ENCODE assay signal across 36 cellular contexts in the genomic region with DNA sequence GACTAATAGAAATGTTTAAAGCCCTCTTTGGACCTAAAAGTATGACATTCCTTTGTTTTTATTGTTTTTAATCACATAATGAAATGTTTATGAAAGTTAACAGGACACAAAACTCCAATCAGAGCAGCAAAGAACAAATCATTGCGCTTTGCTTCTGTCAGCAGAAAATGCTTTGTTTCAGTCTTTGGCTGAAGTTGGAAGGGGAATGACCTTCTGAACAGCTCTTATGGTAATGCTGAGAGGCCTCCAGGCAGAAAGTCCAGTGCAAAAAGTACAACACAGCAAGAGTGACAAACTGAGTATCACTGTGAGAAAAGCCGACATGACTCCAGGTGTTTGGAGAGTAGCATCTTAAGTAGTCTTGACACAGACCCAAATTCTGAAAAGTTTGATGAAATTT.
"Had no signal": no experiment of that assay in that cellular context is flagged by ENCODE, and none has a peak within 500 bp of the region (broad histone marks: within the 10 kb centered on the region; RNA-seq: fewer than 3 reads in every experiment).

No MANE protein-coding gene starts in this region.

- ATAC-seq: activated CD8-positive, alpha-beta memory T cell treated with anti-CD3 and anti-CD28 coated beads, Interleukin-2, amount 10 ng/mL, durations not matched to agents 7 days and 5 days; activated naive CD8-positive, alpha-beta T cell treated with anti-CD3 and anti-CD28 coated beads, Interleukin-2, amount 50 U/mL, for 24 hours; PC-3; Right ventricle myocardium inferior; SK-N-SH treated with all-trans-retinoic acid at 6 μM for 48 hours had no signal

- H3K27me3 ChIP-seq: MG63 had no signal

- DNase-seq: activated B cell treated with CpG ODN at 0.5 μM for 24 hours; activated CD4-positive, alpha-beta memory T cell treated with anti-CD3 and anti-CD28 coated beads, Interleukin-2, amount 10 ng/mL, durations not matched to agents 7 days and 5 days; activated CD4-positive, alpha-beta T cell treated with anti-CD3 and anti-CD28 coated beads for 48 hours; activated CD4-positive, CD25-positive, alpha-beta regulatory T cell treated with anti-CD3 and anti-CD28 coated beads, Interleukin-2, amount 50 U/mL, for 72 hours; activated CD8-positive, alpha-beta memory T cell treated with anti-CD3 and anti-CD28 coated beads for 24 hours; activated CD8-positive, alpha-beta memory T cell treated with anti-CD3 and anti-CD28 coated beads, Interleukin-2, amount 10 ng/mL, durations not matched to agents 7 days and 5 days; activated CD8-positive, alpha-beta memory T cell treated with anti-CD3 and anti-CD28 coated beads, Interleukin-2, amount 50 U/mL, for 48 hours; activated effector memory CD4-positive, alpha-beta T cell treated with Interleukin-2 at 50 U/mL for 16 hours; activated naive CD4-positive, alpha-beta T cell treated with anti-CD3 and anti-CD28 coated beads, Interleukin-2, amount 10 ng/mL, durations not matched to agents 7 days and 5 days; activated naive CD8-positive, alpha-beta T cell treated with anti-CD3 and anti-CD28 coated beads, Interleukin-2, amount 50 U/mL, for 24 hours; activated T-cell treated with anti-CD3 and anti-CD28 coated beads, Interleukin-2, amount 50 U/mL, for 48 hours; anterior cingulate cortex; caudate nucleus; Kasumi-1; KG1; MG63; MV-4-11; NCI-H1092; NCI-H1436 treated with DMSO at 0.1 percent for 48 hours; NCI-H2029 treated with DMSO at 0.1 percent for 48 hours; NCI-H2107; NCI-H2171; NCI-H510A; NCI-H526; NCI-H748 treated with DMSO at 0.1 percent for 48 hours; NK-92 treated with Interleukin-12 subunit alpha and Interleukin-12 subunit beta, amount 100 ng/mL, for 24 hours; PC-3; SIG-M5; SW 1271; T-helper 1 cell; T-helper 2 cell; T-helper 9 cell had no signal

- H3K27ac ChIP-seq: RWPE1, VCaP had no signal

- H3K9me3 ChIP-seq: MG63 had no signal

- H3K36me3 ChIP-seq: MG63 had no signal

- H3K4me3 ChIP-seq: MG63 had no signal
